ENCODE assay signal across 15 cellular contexts in the genomic region with DNA sequence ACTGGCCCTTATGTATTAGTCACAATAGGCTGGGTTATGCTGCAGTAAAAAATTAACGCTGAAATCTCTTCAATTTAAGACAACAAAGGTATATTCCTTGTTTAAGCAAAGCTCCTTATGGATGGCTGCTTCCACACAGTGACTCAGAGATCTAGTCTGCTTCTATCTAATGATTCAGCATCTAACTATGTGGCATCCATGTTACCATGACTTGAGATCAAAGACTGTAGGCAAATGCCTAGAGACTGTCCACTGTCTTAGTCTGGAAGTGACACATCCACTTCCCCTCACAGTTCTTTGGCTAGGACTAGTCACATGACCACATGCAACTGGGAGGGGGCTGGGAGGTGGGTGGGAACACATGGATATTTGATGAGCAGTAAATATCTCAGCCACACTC.
DNase-seq lines count a peak whose midpoint lies in the region; ATAC-seq, FAIRE-seq and TF ChIP-seq lines count a peak whose summit lies in the region.
"Had no signal": no experiment of that assay in that cellular context is flagged by ENCODE, and none has a peak within 500 bp of the region (broad histone marks: within the 10 kb centered on the region; RNA-seq: fewer than 3 reads in every experiment).

No MANE protein-coding gene starts in this region.

- FAIRE-seq in keratinocyte (lab: Jason Lieb, UNC) (peak; percentile 99), GM12891 (lab: Jason Lieb, UNC) (no peak)

- no peaks in the 10 kb centered on the region for H3K36me3 ChIP-seq in keratinocyte (ENCODE audit: control insufficient read depth in 2 of 2, extremely low read depth in 1 of 2, insufficient read depth in 2 of 2, low read length in 2 of 2)
- H3K36me3 ChIP-seq: Peyer's patch had no signal

- H3K27me3 ChIP-seq in keratinocyte (ENCODE audit: control insufficient read depth, extremely low read depth, insufficient read depth, low read length): no peaks in the 10 kb centered on the region
- H3K27me3 ChIP-seq: Peyer's patch had no signal

- no peak overlapping the region for H3K27ac Mint-ChIP-seq in nephron progenitor cell
- no peak overlapping the region for H3K27ac Mint-ChIP-seq in stimulated activated memory B cell treated with anti-CD40 and anti-IgM and Interleukin-4, amounts not matched to agents 10 μg/mL and 1 μg/mL and 100 μg/mL, for 72 hours
- H3K27ac Mint-ChIP-seq: activated naive CD4-positive, alpha-beta T cell treated with anti-CD3 and anti-CD28 coated beads, Interleukin-2, amount 50 U/mL, for 24 hours; CD4-positive, CD25-positive, alpha-beta regulatory T cell; natural killer cell had no signal

- H3K9me3 ChIP-seq in keratinocyte (ENCODE audit: control insufficient read depth, low read depth, low read length): no peaks in the 10 kb centered on the region
- H3K9me3 ChIP-seq: Peyer's patch had no signal

- peaks cover 56% of the 10 kb centered on the region for H3K4me1 Mint-ChIP-seq in nephron progenitor cell
- H3K4me1 Mint-ChIP-seq in stimulated activated memory B cell treated with anti-CD40 and anti-IgM and Interleukin-4, amounts not matched to agents 10 μg/mL and 1 μg/mL and 100 μg/mL, for 72 hours: peaks cover 10% of the 10 kb centered on the region
- H3K4me1 Mint-ChIP-seq: activated naive CD4-positive, alpha-beta T cell treated with anti-CD3 and anti-CD28 coated beads, Interleukin-2, amount 50 U/mL, for 24 hours; CD4-positive, CD25-positive, alpha-beta regulatory T cell; natural killer cell had no signal

- no peaks in the 10 kb centered on the region for H4K20me1 ChIP-seq in keratinocyte (ENCODE audit: control insufficient read depth, extremely low read depth, insufficient read depth, low read length)

- no peak overlapping the region for H2AFZ ChIP-seq in keratinocyte (ENCODE audit: control insufficient read depth, low read length)

- no peak overlapping the region for H3K4me3 ChIP-seq in keratinocyte (ENCODE audit: control insufficient read depth in 2 of 3, extremely low read depth in 1 of 3, insufficient read depth in 2 of 3, low read depth in 1 of 3, low read length in 3 of 3)
- H3K4me3 ChIP-seq: Peyer's patch had no signal

- H3K27ac ChIP-seq in keratinocyte (ENCODE audit: control insufficient read depth, insufficient read depth, low read length): peak overlapping the region; percentile 25
- H3K27ac ChIP-seq: Peyer's patch had no signal

- H3K9me3 Mint-ChIP-seq in nephron progenitor cell: peaks cover 36% of the 10 kb centered on the region
- no peaks in the 10 kb centered on the region for H3K9me3 Mint-ChIP-seq in stimulated activated memory B cell treated with anti-CD40 and anti-IgM and Interleukin-4, amounts not matched to agents 10 μg/mL and 1 μg/mL and 100 μg/mL, for 72 hours
- H3K9me3 Mint-ChIP-seq: activated naive CD4-positive, alpha-beta T cell treated with anti-CD3 and anti-CD28 coated beads, Interleukin-2, amount 50 U/mL, for 24 hours had no signal

- no peak overlapping the region for H3K4me3 Mint-ChIP-seq in nephron progenitor cell
- no peak overlapping the region for H3K4me3 Mint-ChIP-seq in stimulated activated memory B cell treated with anti-CD40 and anti-IgM and Interleukin-4, amounts not matched to agents 10 μg/mL and 1 μg/mL and 100 μg/mL, for 72 hours
- H3K4me3 Mint-ChIP-seq: activated naive CD4-positive, alpha-beta T cell treated with anti-CD3 and anti-CD28 coated beads, Interleukin-2, amount 50 U/mL, for 24 hours; CD4-positive, CD25-positive, alpha-beta regulatory T cell; natural killer cell had no signal

- dilution Hi-C loops in keratinocyte (cut with MboI; ENCODE audit: extremely low pct_ligation_motif_present, low sequenced_read_pairs): no loop called here

- peaks cover 10% of the 10 kb centered on the region for H3K27me3 Mint-ChIP-seq in nephron progenitor cell (ENCODE audit: low read depth, poor library complexity)
- H3K27me3 Mint-ChIP-seq in stimulated activated memory B cell treated with anti-CD40 and anti-IgM and Interleukin-4, amounts not matched to agents 10 μg/mL and 1 μg/mL and 100 μg/mL, for 72 hours: no peaks in the 10 kb centered on the region

- no peak for TF ChIP-seq POLR2A in GM12891 (IDR thresholded peaks at IDR 0.05; ENCODE audit: low read depth, low read length)

- H3K79me2 ChIP-seq in keratinocyte (ENCODE audit: control insufficient read depth, insufficient read depth, low read length): no peaks in the 10 kb centered on the region

- H3K9ac ChIP-seq in keratinocyte (ENCODE audit: control insufficient read depth, extremely low read depth, insufficient read depth, low read length): no peak overlapping the region

- peaks cover 13% of the 10 kb centered on the region for H3K4me1 ChIP-seq in keratinocyte (ENCODE audit: control insufficient read depth, extremely low read depth, insufficient read depth, low read length)
- H3K4me1 ChIP-seq: Peyer's patch had no signal

- peak overlapping the region; percentile 11 for H3K4me2 ChIP-seq in keratinocyte (ENCODE audit: control insufficient read depth, extremely low read depth, insufficient read depth, low read depth, low read length)

- H3K9me1 ChIP-seq in keratinocyte (ENCODE audit: control insufficient read depth, extremely low read depth, insufficient read depth, low read length): no peaks in the 10 kb centered on the region

- TF ChIP-seq CTCF in keratinocyte (optimal IDR thresholded peaks at IDR 0.05 in 1 of 3, IDR thresholded peaks at IDR 0.05 in 1 of 3, conservative IDR thresholded peaks at IDR 0.05 in 1 of 3; ENCODE audit: extremely low read depth in 1 of 3, insufficient read depth in 2 of 3, low read length in 3 of 3) (no peak), nephron progenitor cell (IDR thresholded peaks at IDR 0.05) (no peak)

- H3K36me3 Mint-ChIP-seq in nephron progenitor cell (ENCODE audit: low read depth): peaks cover 14% of the 10 kb centered on the region
- no peaks in the 10 kb centered on the region for H3K36me3 Mint-ChIP-seq in stimulated activated memory B cell treated with anti-CD40 and anti-IgM and Interleukin-4, amounts not matched to agents 10 μg/mL and 1 μg/mL and 100 μg/mL, for 72 hours
- H3K36me3 Mint-ChIP-seq: activated naive CD4-positive, alpha-beta T cell treated with anti-CD3 and anti-CD28 coated beads, Interleukin-2, amount 50 U/mL, for 24 hours; CD4-positive, CD25-positive, alpha-beta regulatory T cell; natural killer cell had no signal

- no peak for ATAC-seq in stimulated activated memory B cell treated with anti-CD40 and anti-IgM and Interleukin-4, amounts not matched to agents 10 μg/mL and 1 μg/mL and 100 μg/mL, for 72 hours
- ATAC-seq: natural killer cell had no signal

- DNase-seq in COLO829 (ENCODE audit: low spot score) (peak; percentile 87), HT1080 (ENCODE audit: low read depth) (peak; percentile 99), astrocyte of the hippocampus (ENCODE audit: low read depth, low spot score) (peak; percentile 75), keratinocyte (ENCODE audit: low read depth, low spot score) (peak; percentile 93), GM12891 (ENCODE audit: insufficient read length, low spot score) (no peak), nephron progenitor cell (no peak), cortex of kidney (lab: John Stamatoyannopoulos, UW) (no peak)
- DNase-seq: CD4-positive, CD25-positive, alpha-beta regulatory T cell; natural killer cell; NCI-H1417; NCI-H446; Peyer's patch; substantia nigra had no signal

TF ChIP-seq in GM12891, 5 proteins besides CTCF, POLR2A, EP300 and RAD21:
- TF ChIP-seq POLR2AphosphoS5 (IDR thresholded peaks at IDR 0.05; ENCODE audit: low read depth, low read length) (no peak), TAF1 (IDR thresholded peaks at IDR 0.05; ENCODE audit: low read depth, low read length) (no peak), POU2F2 (IDR thresholded peaks at IDR 0.05; ENCODE audit: low read depth, low read length) (no peak), PAX5 (IDR thresholded peaks at IDR 0.05; ENCODE audit: insufficient read depth, low read length, severe bottlenecking) (no peak), SPI1 (IDR thresholded peaks at IDR 0.05; ENCODE audit: low read depth, low read length) (no peak)

Comparison
In these comparisons a context has a peak if more than half of its experiments do, and no peak if none do; other contexts are left out.
1. DNase-seq: peak in COLO829 (single experiment), HT1080 (single experiment), astrocyte of the hippocampus (single experiment) and keratinocyte (single experiment); none in GM12891 (single experiment), nephron progenitor cell (single experiment) and cortex of kidney (single experiment).